In the genomic region with DNA sequence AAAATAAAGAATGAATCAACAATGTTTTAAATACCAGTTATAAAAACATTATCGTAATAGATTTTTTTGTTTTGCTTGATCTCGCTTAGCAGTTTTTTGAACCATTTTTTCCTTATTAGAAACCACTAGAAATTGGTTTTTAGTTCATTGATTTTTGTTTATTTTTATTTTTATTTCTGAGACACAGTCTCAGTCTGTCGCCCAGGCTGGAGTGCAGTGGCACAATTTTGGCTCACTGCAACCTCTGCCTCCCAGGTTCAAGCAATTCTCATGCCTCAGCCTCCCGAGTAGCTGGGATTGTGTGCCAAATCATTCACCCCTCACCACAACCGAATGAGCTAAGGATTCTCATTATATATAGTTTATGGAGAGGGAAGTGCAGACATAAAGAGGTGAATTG, we compare ENCODE assay signal across 2 cellular contexts. TPM values are rescaled to one million over a fixed set of nuclear protein-coding genes. Genes with fewer than 3 reads are reported as not detected.
"Had no signal": no experiment of that assay in that cellular context is flagged by ENCODE, and none has a peak within 500 bp of the region (broad histone marks: within the 10 kb centered on the region; RNA-seq: fewer than 3 reads in every experiment).

A gene (plus strand): TSS at position 301 of the 400 bp plus-strand sequence.

RNA-seq across cellular contexts. Expression of the gene that starts here (rescaled TPM):
- total RNA-seq: GM23248, H7 had no signal
- polyA plus RNA-seq: GM23248 had no signal
